Comparison of ENCODE assay signal across 12 cellular contexts in the genomic region with DNA sequence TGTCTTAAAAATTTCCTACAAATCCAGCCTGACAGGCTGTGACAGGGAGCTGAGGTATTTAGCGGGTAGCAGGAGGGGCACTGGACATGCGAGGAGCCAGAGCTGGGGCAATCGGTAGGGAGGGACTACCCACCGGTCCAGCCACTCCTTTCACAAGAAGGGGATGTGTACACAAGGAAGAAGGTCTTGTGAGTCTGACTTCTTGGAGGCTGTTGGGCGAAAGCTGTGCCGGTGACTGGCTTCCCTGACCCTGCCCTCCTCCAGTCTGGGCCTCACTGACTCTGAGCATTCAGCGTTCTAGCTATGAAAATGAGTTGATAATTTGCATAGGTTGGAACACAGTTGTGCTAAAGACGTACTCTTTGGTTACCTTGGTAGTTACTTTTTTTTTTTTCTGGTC. TPM values are rescaled to one million over a fixed set of nuclear protein-coding genes. Genes with fewer than 3 reads are reported as not detected.
A peak's percentile ranks its signal among the peaks of the same experiment; 100 is the strongest.
DNase-seq lines count a peak whose midpoint lies in the region; ATAC-seq and FAIRE-seq lines count a peak whose summit lies in the region.
"Had no signal": no experiment of that assay in that cellular context is flagged by ENCODE, and none has a peak within 500 bp of the region (broad histone marks: within the 10 kb centered on the region; RNA-seq: fewer than 3 reads in every experiment).

No MANE protein-coding gene starts in this region.

- peaks cover 10% of the 10 kb centered on the region for H3K27me3 Mint-ChIP-seq in T-helper 2 cell treated with Interferon-gamma antibody and Interleukin-4, amounts not matched to agents 5 μg/mL and 100 μg/mL, for 36 hours (ENCODE audit: low read depth)

- ATAC-seq in GM19372 (IDR thresholded peaks at IDR 0.05; ENCODE audit: low read depth, unreplicated experiment): peak; percentile 43
- peak; percentile 86 for ATAC-seq in HG02938 (IDR thresholded peaks at IDR 0.05; ENCODE audit: unreplicated experiment)
- ATAC-seq: left cardiac atrium; stimulated activated naive B cell treated with anti-CD40 and anti-IgM and Interleukin-4, amounts not matched to agents 10 μg/mL and 1 μg/mL and 100 μg/mL, for 72 hours had no signal

- no peak overlapping the region for H3K27ac Mint-ChIP-seq in T-helper 2 cell treated with Interferon-gamma antibody and Interleukin-4, amounts not matched to agents 5 μg/mL and 100 μg/mL, for 36 hours
- H3K27ac Mint-ChIP-seq: stimulated activated naive B cell treated with anti-CD40 and anti-IgM and Interleukin-4, amounts not matched to agents 10 μg/mL and 1 μg/mL and 100 μg/mL, for 72 hours had no signal

- no peaks in the 10 kb centered on the region for H3K9me3 Mint-ChIP-seq in T-helper 2 cell treated with Interferon-gamma antibody and Interleukin-4, amounts not matched to agents 5 μg/mL and 100 μg/mL, for 36 hours
- H3K9me3 Mint-ChIP-seq: stimulated activated naive B cell treated with anti-CD40 and anti-IgM and Interleukin-4, amounts not matched to agents 10 μg/mL and 1 μg/mL and 100 μg/mL, for 72 hours had no signal

- H3K4me1 Mint-ChIP-seq in T-helper 2 cell treated with Interferon-gamma antibody and Interleukin-4, amounts not matched to agents 5 μg/mL and 100 μg/mL, for 36 hours (ENCODE audit: low read depth): peaks cover 14% of the 10 kb centered on the region
- H3K4me1 Mint-ChIP-seq: stimulated activated naive B cell treated with anti-CD40 and anti-IgM and Interleukin-4, amounts not matched to agents 10 μg/mL and 1 μg/mL and 100 μg/mL, for 72 hours had no signal

- DNase-seq in RCC 7860 (ENCODE audit: low spot score) (peak; percentile 38), ureter (ENCODE audit: low spot score) (peak; percentile 64), NCI-H2227 treated with DMSO at 0.1 percent for 48 hours (lab: John Stamatoyannopoulos, UW) (no peak)
- no peak for DNase-seq in T-helper 2 cell treated with Interferon-gamma antibody and Interleukin-4, amounts not matched to agents 5 μg/mL and 100 μg/mL, for 36 hours (ENCODE audit: low spot score)
- no peak for DNase-seq in effector CD4-positive, alpha-beta T cell
- DNase-seq: brain microvascular endothelial cell; left cardiac atrium; stimulated activated CD4-positive, alpha-beta T cell treated with anti-CD3 and anti-CD28 coated beads, Interleukin-15, amount 100 ng/mL, for 24 hours; stimulated activated naive B cell treated with anti-CD40 and anti-IgM and Interleukin-4, amounts not matched to agents 10 μg/mL and 1 μg/mL and 100 μg/mL, for 72 hours had no signal

- H3K4me3 Mint-ChIP-seq in T-helper 2 cell treated with Interferon-gamma antibody and Interleukin-4, amounts not matched to agents 5 μg/mL and 100 μg/mL, for 36 hours: no peak overlapping the region
- H3K4me3 Mint-ChIP-seq: stimulated activated naive B cell treated with anti-CD40 and anti-IgM and Interleukin-4, amounts not matched to agents 10 μg/mL and 1 μg/mL and 100 μg/mL, for 72 hours had no signal

- no peak for FAIRE-seq in RCC 7860 (lab: Jason Lieb, UNC)

- H3K36me3 Mint-ChIP-seq in T-helper 2 cell treated with Interferon-gamma antibody and Interleukin-4, amounts not matched to agents 5 μg/mL and 100 μg/mL, for 36 hours (ENCODE audit: low read depth): no peaks in the 10 kb centered on the region
- H3K36me3 Mint-ChIP-seq: stimulated activated naive B cell treated with anti-CD40 and anti-IgM and Interleukin-4, amounts not matched to agents 10 μg/mL and 1 μg/mL and 100 μg/mL, for 72 hours had no signal

RNA-seq across cellular contexts. Expression of a gene that starts 12.7 kb away (rescaled TPM):
- total RNA-seq in ureter: 0.44 TPM
- total RNA-seq: OCI-LY7 had no signal

Comparison
In these comparisons a context has a peak if more than half of its experiments do, and no peak if none do; other contexts are left out.
1. DNase-seq: peak in RCC 7860 (single experiment) and ureter (single experiment); none in T-helper 2 cell treated with Interferon-gamma antibody and Interleukin-4, amounts not matched to agents 5 μg/mL and 100 μg/mL, for 36 hours (single experiment), NCI-H2227 treated with DMSO at 0.1 percent for 48 hours (single experiment) and effector CD4-positive, alpha-beta T cell (single experiment).